In genomic region chr12:109219938-109220337, GRCh38 we compare ENCODE assay signal across 28 cellular contexts.
"Had no signal": no experiment of that assay in that cellular context is flagged by ENCODE, and none has a peak within 500 bp of the region (broad histone marks: within the 10 kb centered on the region; RNA-seq: fewer than 3 reads in every experiment).

No MANE protein-coding gene starts in this region.

- H3K27ac ChIP-seq: neural progenitor cell, ovary, parathyroid adenoma, right lobe of liver, skin epidermis, spleen, suprapubic skin, testis, tibial artery, transverse colon, upper lobe of right lung, vagina had no signal

- ATAC-seq: natural killer cell; psoas muscle; right lobe of liver; stimulated activated memory B cell treated with anti-CD40 and anti-IgM and Interleukin-4, amounts not matched to agents 10 μg/mL and 1 μg/mL and 100 μg/mL, for 72 hours; stimulated activated naive CD8-positive, alpha-beta T cell treated with anti-CD3 and anti-CD28 coated beads, Interleukin-15, amount 100 ng/mL, for 72 hours; stimulated activated naive CD8-positive, alpha-beta T cell treated with anti-CD3 and anti-CD28 coated beads, Interleukin-15, Interleukin-2, amounts not matched to agents 100 U/mL and 50 U/mL, for 24 hours; upper lobe of right lung had no signal

- H3K4me3 ChIP-seq: neural progenitor cell, ovary, psoas muscle, right lobe of liver, skin epidermis, smooth muscle cell, spleen, suprapubic skin, testis, tibial artery, transverse colon, upper lobe of right lung, vagina had no signal

- H3K36me3 ChIP-seq: neural progenitor cell, ovary had no signal

- H3K4me1 ChIP-seq: neural progenitor cell, parathyroid adenoma, right lobe of liver, spleen, suprapubic skin, testis, tibial artery, transverse colon, upper lobe of right lung, vagina had no signal

- H3K27me3 ChIP-seq: neural progenitor cell, ovary, right lobe of liver, spleen, suprapubic skin, testis, tibial artery, transverse colon, upper lobe of right lung, vagina had no signal

- H3K9ac ChIP-seq: neural progenitor cell, parathyroid adenoma had no signal

- H3K9me3 ChIP-seq: ovary, psoas muscle, right lobe of liver, spleen, suprapubic skin, testis, tibial artery, transverse colon, upper lobe of right lung, vagina had no signal

- DNase-seq: natural killer cell; occipital lobe; ovary; posterior cingulate gyrus; psoas muscle; right cardiac atrium; right lobe of liver; spleen; stimulated activated CD4-positive, alpha-beta T cell treated with anti-CD3 and anti-CD28 coated beads, Interleukin-12 subunit alpha, Interleukin-12 subunit beta, amount 100 ng/mL, for 4 hours; stimulated activated CD4-positive, alpha-beta T cell treated with anti-CD3 and anti-CD28 coated beads, Interleukin-1b, Interleukin-23, amount 100 ng/mL, for 48 hours; stimulated activated CD4-positive, alpha-beta T cell treated with anti-CD3 and anti-CD28 coated beads, Interleukin-4, amount 100 ng/mL, for 1 hour; stimulated activated CD4-positive, alpha-beta T cell treated with anti-CD3 and anti-CD28 coated beads, Interleukin-4, amount 100 ng/mL, for 4 hours; stimulated activated CD8-positive, alpha-beta memory T cell treated with anti-CD3 and anti-CD28 coated beads, Interleukin-4, amount 100 ng/mL, for 48 hours; stimulated activated naive CD4-positive, alpha-beta T cell; stimulated activated naive CD8-positive, alpha-beta T cell treated with anti-CD3 and anti-CD28 coated beads, Interleukin-15, amount 100 ng/mL, for 72 hours; stimulated activated naive CD8-positive, alpha-beta T cell treated with anti-CD3 and anti-CD28 coated beads, Interleukin-15, Interleukin-2, amounts not matched to agents 100 U/mL and 50 U/mL, for 24 hours; substantia nigra; testis; transverse colon; upper lobe of right lung had no signal
